17 cellular contexts compared by ENCODE assay signal in genomic region chr5:43409809-43410271, GRCh38. TPM values are rescaled to one million over a fixed set of nuclear protein-coding genes. Genes with fewer than 3 reads are reported as not detected.
DNase-seq lines count a peak whose midpoint lies in the region; ATAC-seq and TF ChIP-seq lines count a peak whose summit lies in the region.
"Had no signal": no experiment of that assay in that cellular context is flagged by ENCODE, and none has a peak within 500 bp of the region (broad histone marks: within the 10 kb centered on the region; RNA-seq: fewer than 3 reads in every experiment).

No MANE protein-coding gene starts in this region.

- H3K27ac Mint-ChIP-seq in naive thymus-derived CD4-positive, alpha-beta T cell, result peak overlapping the region in 1 of 9 donors; percentile 54
- H3K27ac Mint-ChIP-seq: activated naive CD4-positive, alpha-beta T cell treated with anti-CD3 and anti-CD28 coated beads, Interleukin-2, amount 50 U/mL, for 72 hours; CD8-positive, alpha-beta T cell; IgD-negative memory B cell; stimulated activated memory B cell treated with anti-CD40 and anti-IgM and Interleukin-4, amounts not matched to agents 10 μg/mL and 1 μg/mL and 100 μg/mL, for 72 hours; T-cell had no signal

- H3K4me3 Mint-ChIP-seq in naive thymus-derived CD4-positive, alpha-beta T cell, result no peak overlapping the region
- H3K4me3 Mint-ChIP-seq: CD8-positive, alpha-beta T cell; IgD-negative memory B cell; stimulated activated memory B cell treated with anti-CD40 and anti-IgM and Interleukin-4, amounts not matched to agents 10 μg/mL and 1 μg/mL and 100 μg/mL, for 72 hours; T-cell had no signal

- H3K4me3 ChIP-seq in Peyer's patch, result no peak overlapping the region
- H3K4me3 ChIP-seq in muscle layer of duodenum (ENCODE audit: low read depth in 1 of 2, low read length in 2 of 2), result peak overlapping the region in 1 of 2 donors; percentile 45
- no peak overlapping the region for H3K4me3 ChIP-seq in naive thymus-derived CD4-positive, alpha-beta T cell (ENCODE audit: low read length)

- POLR2A ChIA-PET in naive thymus-derived CD4-positive, alpha-beta T cell (lab: Charles Lee), result no interaction called here

- H3K9me3 Mint-ChIP-seq in naive thymus-derived CD4-positive, alpha-beta T cell, result peaks cover 5 to 35% (median 16%) of the 10 kb centered on the region in 11 donors

- H3K27me3 ChIP-seq in Peyer's patch (no peaks in the 10 kb centered on the region), muscle layer of duodenum (ENCODE audit: low read depth, low read length) (no peaks in the 10 kb centered on the region)
- no peaks in the 10 kb centered on the region for H3K27me3 ChIP-seq in naive thymus-derived CD4-positive, alpha-beta T cell (ENCODE audit: control insufficient read depth in 2 of 2, insufficient read depth in 2 of 2, low read length in 2 of 2)

- CTCF ChIA-PET in naive thymus-derived CD4-positive, alpha-beta T cell (lab: Charles Lee), result no interaction called here

- TF ChIP-seq CTCF in Peyer's patch (IDR thresholded peaks at IDR 0.05), result no peak

- peak overlapping the region in 2 of 4 donors; percentile 17 to 57 for H3K27ac ChIP-seq in Peyer's patch
- H3K27ac ChIP-seq in muscle layer of duodenum (ENCODE audit: low read length), result peak overlapping the region; percentile 71
- H3K27ac ChIP-seq in naive thymus-derived CD4-positive, alpha-beta T cell (ENCODE audit: low read depth, low read length), result no peak overlapping the region

- H3K36me3 Mint-ChIP-seq in naive thymus-derived CD4-positive, alpha-beta T cell, result peaks cover 0 to 14% (median 2%) of the 10 kb centered on the region in 5 donors
- H3K36me3 Mint-ChIP-seq: CD8-positive, alpha-beta T cell; IgD-negative memory B cell; T-cell had no signal

- H3K27me3 Mint-ChIP-seq in naive thymus-derived CD4-positive, alpha-beta T cell, result peaks cover 0 to 3% (median 0%) of the 10 kb centered on the region in 5 donors
- H3K27me3 Mint-ChIP-seq: IgD-negative memory B cell; stimulated activated memory B cell treated with anti-CD40 and anti-IgM and Interleukin-4, amounts not matched to agents 10 μg/mL and 1 μg/mL and 100 μg/mL, for 72 hours; T-cell had no signal

- H3K4me1 ChIP-seq in Peyer's patch, result peaks cover 0 to 9% (median 0%) of the 10 kb centered on the region in 4 donors
- no peaks in the 10 kb centered on the region for H3K4me1 ChIP-seq in muscle layer of duodenum (ENCODE audit: control insufficient read depth in 1 of 2, insufficient read depth in 2 of 2, low read length in 2 of 2)
- no peaks in the 10 kb centered on the region for H3K4me1 ChIP-seq in naive thymus-derived CD4-positive, alpha-beta T cell (ENCODE audit: control insufficient read depth in 2 of 2, insufficient read depth in 2 of 2, low read length in 2 of 2)

- H3K36me3 ChIP-seq in Peyer's patch (no peaks in the 10 kb centered on the region), muscle layer of duodenum (ENCODE audit: control insufficient read depth in 1 of 2, insufficient read depth in 2 of 2, low read length in 2 of 2) (no peaks in the 10 kb centered on the region)
- no peaks in the 10 kb centered on the region for H3K36me3 ChIP-seq in naive thymus-derived CD4-positive, alpha-beta T cell (ENCODE audit: control insufficient read depth in 2 of 3, insufficient read depth in 3 of 3, low read length in 3 of 3)

- TF ChIP-seq POLR2A in Peyer's patch (IDR thresholded peaks at IDR 0.05), result peak in 1 of 2 donors; percentile 22

- DNase-seq in DMS153 treated with DMSO at 0.1 percent for 48 hours (lab: John Stamatoyannopoulos, UW; ENCODE audit: unreplicated experiment) (peak; percentile 33), NCI-H2029 (lab: John Stamatoyannopoulos, UW) (peak; percentile 94), Peyer's patch (peak in 2 of 3 donors; percentile 58 to 77)
- no peak for DNase-seq in activated naive CD4-positive, alpha-beta T cell (lab: John Stamatoyannopoulos, UW)
- no peak for DNase-seq in activated CD4-positive, alpha-beta T cell treated with anti-CD3 and anti-CD28 coated beads, Interleukin-2, amount 50 U/mL, for 48 hours
- DNase-seq in naive thymus-derived CD4-positive, alpha-beta T cell, result no peak
- DNase-seq: activated CD4-positive, alpha-beta T cell treated with anti-CD3 and anti-CD28 coated beads, Interleukin-2, amount 50 U/mL, for 4 hours; activated T-cell treated with anti-CD3 and anti-CD28 coated beads for 4 hours; CD8-positive, alpha-beta T cell; mesenchymal stem cell; NCI-H2171 treated with DMSO at 0.1 percent for 48 hours; T-cell had no signal

- H3K4me1 Mint-ChIP-seq in naive thymus-derived CD4-positive, alpha-beta T cell, result no peaks in the 10 kb centered on the region
- H3K4me1 Mint-ChIP-seq: IgD-negative memory B cell; stimulated activated memory B cell treated with anti-CD40 and anti-IgM and Interleukin-4, amounts not matched to agents 10 μg/mL and 1 μg/mL and 100 μg/mL, for 72 hours; T-cell had no signal

- intact Hi-C loops in naive thymus-derived CD4-positive, alpha-beta T cell (cut with micrococcal nuclease), result no loop called here

- no peak for ATAC-seq in naive thymus-derived CD4-positive, alpha-beta T cell
- ATAC-seq: activated naive CD4-positive, alpha-beta T cell treated with anti-CD3 and anti-CD28 coated beads, Interleukin-2, amount 50 U/mL, for 72 hours; CD8-positive, alpha-beta T cell; stimulated activated memory B cell treated with anti-CD40 and anti-IgM and Interleukin-4, amounts not matched to agents 10 μg/mL and 1 μg/mL and 100 μg/mL, for 72 hours; T-cell had no signal

- H3K9me3 ChIP-seq in Peyer's patch (no peaks in the 10 kb centered on the region), muscle layer of duodenum (ENCODE audit: control insufficient read depth in 1 of 2, low read length in 2 of 2) (no peaks in the 10 kb centered on the region)
- H3K9me3 ChIP-seq in naive thymus-derived CD4-positive, alpha-beta T cell (ENCODE audit: control insufficient read depth in 2 of 3, low read length in 3 of 3), result no peaks in the 10 kb centered on the region

RNA-seq across cellular contexts. Expression of gene CCL28, which starts 2.4 kb away (rescaled TPM):
- total RNA-seq in Peyer's patch, result 10 to 100 TPM in 3 of 4 donors, 1 to 10 TPM in 1; 5.5 to 22.3 (median 13.0) TPM
- total RNA-seq in naive thymus-derived CD4-positive, alpha-beta T cell, result 10 to 100 TPM; 13.9 to 23.2 (median 17.3) TPM
- 10 to 100 TPM in 1 of 2 donors, 1 to 10 TPM in 1; 9.8 to 19.0 TPM for polyA plus RNA-seq in naive thymus-derived CD4-positive, alpha-beta T cell
- total RNA-seq: H1 had no signal

Comparison
In these comparisons a context has a peak if more than half of its experiments do, and no peak if none do; other contexts are left out.
1. DNase-seq: peak in DMS153 treated with DMSO at 0.1 percent for 48 hours (single experiment), NCI-H2029 (single experiment) and Peyer's patch (2 of 3); none in activated naive CD4-positive, alpha-beta T cell (0 of 4), activated CD4-positive, alpha-beta T cell treated with anti-CD3 and anti-CD28 coated beads, Interleukin-2, amount 50 U/mL, for 48 hours (0 of 2) and naive thymus-derived CD4-positive, alpha-beta T cell (0 of 9).